10 cellular contexts compared by ENCODE assay signal in genomic region chr16:53043986-53044571, GRCh38. TPM values are rescaled to one million over a fixed set of nuclear protein-coding genes. Genes with fewer than 3 reads are reported as not detected.
DNase-seq lines count a peak whose midpoint lies in the region; ATAC-seq and TF ChIP-seq lines count a peak whose summit lies in the region.
"Had no signal": no experiment of that assay in that cellular context is flagged by ENCODE, and none has a peak within 500 bp of the region (broad histone marks: within the 10 kb centered on the region; RNA-seq: fewer than 3 reads in every experiment).

No MANE protein-coding gene starts in this region.

- no peak overlapping the region for H2BK15ac ChIP-seq in H9 (ENCODE audit: low read depth, low read length)

- H2AK5ac ChIP-seq in H9 (ENCODE audit: insufficient read length, low read length): no peak overlapping the region

- peak in 2 of 3 donors; percentile 50 to 65 for TF ChIP-seq POLR2A in body of pancreas (IDR thresholded peaks at IDR 0.05)

- peaks cover 21% of the 10 kb centered on the region for H3K23me2 ChIP-seq in H9 (ENCODE audit: insufficient read length, low read depth, low read length, poor library complexity, severe bottlenecking)

- H3K36me3 ChIP-seq in body of pancreas (replicated peaks in 1 of 2; ENCODE audit: insufficient read depth in 1 of 2, low read depth in 2 of 2) (no peaks in the 10 kb centered on the region), iPS DF 6.9 (ENCODE audit: control insufficient read depth, insufficient read depth, low read length) (no peaks in the 10 kb centered on the region), psoas muscle (ENCODE audit: insufficient read depth in 1 of 2, low read depth in 1 of 2) (no peaks in the 10 kb centered on the region)
- H3K36me3 ChIP-seq: ovary had no signal

- no peak overlapping the region for H3T11ph ChIP-seq in H9 (ENCODE audit: low read length)

- H3K27me3 Mint-ChIP-seq in H9 (ENCODE audit: low read depth): peaks cover 2% of the 10 kb centered on the region

- H3K9me3 Mint-ChIP-seq in H9: peaks cover 23% of the 10 kb centered on the region in 2 experiments

- no peak overlapping the region for H2BK20ac ChIP-seq in H9 (ENCODE audit: low read depth, low read length, poor library complexity, severe bottlenecking)

- no peak overlapping the region for H3K56ac ChIP-seq in H9 (ENCODE audit: insufficient read length, low read depth, low read length)

- H3K27me3 ChIP-seq in H9 (ENCODE audit: insufficient read depth, low read length): no peaks in the 10 kb centered on the region
- no peaks in the 10 kb centered on the region for H3K27me3 ChIP-seq in body of pancreas
- no peaks in the 10 kb centered on the region for H3K27me3 ChIP-seq in iPS DF 6.9 (ENCODE audit: control insufficient read depth, insufficient read depth, low read length)
- peaks cover 0 to 8% (median 6%) of the 10 kb centered on the region in 3 donors for H3K27me3 ChIP-seq in psoas muscle (ENCODE audit: insufficient read depth in 3 of 3, low read length in 2 of 3)
- H3K27me3 ChIP-seq: ovary had no signal

- H3K79me2 ChIP-seq in H9 (ENCODE audit: insufficient read depth, low read length): no peaks in the 10 kb centered on the region

- no peak overlapping the region for H2BK120ac ChIP-seq in H9 (ENCODE audit: low read depth, low read length, poor library complexity, severe bottlenecking)

- no peak overlapping the region for H3K9ac ChIP-seq in H9 (ENCODE audit: extremely low read depth, insufficient read length, low read length)

- peaks cover 20 to 22% (median 21%) of the 10 kb centered on the region in 3 experiments for H3K36me3 Mint-ChIP-seq in H9 (ENCODE audit: insufficient read depth in 1 of 3, low read depth in 3 of 3)

- intact Hi-C loops in body of pancreas (cut with DNase I) (no loop called here), psoas muscle (cut with DNase I) (no loop called here)

- H2AFZ ChIP-seq in H9 (ENCODE audit: low read length): no peak overlapping the region

- DNase-seq in H9: peak; percentile 91
- peak; percentile 60 to 72 (median 68) for DNase-seq in body of pancreas
- DNase-seq in iPS DF 6.9 (ENCODE audit: low read depth, low spot score): no peak
- DNase-seq in psoas muscle: no peak
- no peak for DNase-seq in middle frontal gyrus (ENCODE audit: extremely low spot score, low spot score)
- no peak for DNase-seq in OCI-M1 (lab: John Stamatoyannopoulos, UW)
- DNase-seq in anterior cingulate cortex (lab: John Stamatoyannopoulos, UW): no peak
- DNase-seq: NCI-H187 had no signal

- H3K23ac ChIP-seq in H9 (ENCODE audit: insufficient read length, low read depth, low read length): no peak overlapping the region

- H3K14ac ChIP-seq in H9 (ENCODE audit: insufficient read depth, low read length): peak overlapping the region; percentile 72; the same call in 1 of the 2 replicates

- H4K91ac ChIP-seq in H9 (ENCODE audit: insufficient read length, low read depth, low read length): no peak overlapping the region

- no peak overlapping the region for H2BK12ac ChIP-seq in H9 (ENCODE audit: insufficient read length, low read depth, low read length)

- WGBS in H9 (ENCODE audit: extremely low coverage, insufficient read length, low lambda C conversion rate): no CpG with 5 or more reads among the region's 11 CpGs
- WGBS in body of pancreas, 2 donors: 17 to 20% methylated on average over 11 of the region's 11 CpGs
- WGBS in iPS DF 6.9 (ENCODE audit: insufficient coverage, insufficient read length): no CpG with 5 or more reads among the region's 11 CpGs
- 33 to 46% (median 36%) methylated on average over 10 to 11 of the region's 11 CpGs for WGBS in psoas muscle, 3 donors

- H3K27ac Mint-ChIP-seq in H9: peak overlapping the region; percentile 95 to 99 (median 98)

- no peaks in the 10 kb centered on the region for H3K9me3 ChIP-seq in H9 (ENCODE audit: control insufficient read depth, low read depth, low read length)
- H3K9me3 ChIP-seq in body of pancreas: no peaks in the 10 kb centered on the region
- no peaks in the 10 kb centered on the region for H3K9me3 ChIP-seq in iPS DF 6.9 (ENCODE audit: control insufficient read depth, insufficient read depth, low read length)
- H3K9me3 ChIP-seq in psoas muscle: no peaks in the 10 kb centered on the region
- H3K9me3 ChIP-seq: ovary had no signal

- peak overlapping the region; percentile 44 for H3K4me2 ChIP-seq in H9 (ENCODE audit: insufficient read depth, insufficient read length, low read length)

- H3K79me1 ChIP-seq in H9 (ENCODE audit: insufficient read depth, low read depth, low read length, poor library complexity, severe bottlenecking): no peaks in the 10 kb centered on the region

- peak overlapping the region; percentile 23 for H3K18ac ChIP-seq in H9 (ENCODE audit: insufficient read length, low read depth, low read length)

- peaks cover 61 to 66% of the 10 kb centered on the region in 2 experiments for H3K4me1 Mint-ChIP-seq in H9

- no peak overlapping the region for H4K5ac ChIP-seq in H9 (ENCODE audit: insufficient read length, low read depth, low read length)

- H2BK5ac ChIP-seq in H9 (ENCODE audit: insufficient read length, low read length): no peak overlapping the region

- no peak for TF ChIP-seq CTCF in H9 (conservative IDR thresholded peaks at IDR 0.05)
- no peak for TF ChIP-seq CTCF in body of pancreas (IDR thresholded peaks at IDR 0.05)
- no peak for TF ChIP-seq CTCF in psoas muscle (IDR thresholded peaks at IDR 0.05)

- no peak overlapping the region for H3K4ac ChIP-seq in H9 (ENCODE audit: low read depth, low read length)

- ATAC-seq in body of pancreas (peak; percentile 78), psoas muscle (no peak), HG03175 (IDR thresholded peaks at IDR 0.05; ENCODE audit: unreplicated experiment) (no peak)

- no peaks in the 10 kb centered on the region for H4K20me1 ChIP-seq in H9 (ENCODE audit: control insufficient read depth, insufficient read depth, insufficient read length)

- no peak overlapping the region for H3K4me3 ChIP-seq in body of pancreas
- H3K4me3 ChIP-seq in iPS DF 6.9 (ENCODE audit: low read length): peak overlapping the region; percentile 28; the same call in 1 of the 2 replicates
- H3K4me3 ChIP-seq in psoas muscle: peak overlapping the region; percentile 30
- H3K4me3 ChIP-seq: ovary had no signal

- peak overlapping the region; percentile 76 to 90 for H3K4me3 Mint-ChIP-seq in H9

- H4K8ac ChIP-seq in H9 (replicated peaks; ENCODE audit: insufficient read length, low read depth, low read length): no peak overlapping the region

- H3K27ac ChIP-seq in H9 (ENCODE audit: insufficient read length, low read depth, low read length): no peak overlapping the region
- H3K27ac ChIP-seq in body of pancreas: peak overlapping the region; percentile 46 to 82 (median 61)
- H3K27ac ChIP-seq in iPS DF 6.9 (ENCODE audit: low read length): no peak overlapping the region
- H3K27ac ChIP-seq in psoas muscle: no peak overlapping the region

- H3K4me1 ChIP-seq in H9 (ENCODE audit: insufficient read depth, low read length) (peaks cover 11% of the 10 kb centered on the region), body of pancreas (peaks cover 18% of the 10 kb centered on the region), iPS DF 6.9 (ENCODE audit: control insufficient read depth, insufficient read depth, low read length) (peaks cover 5% of the 10 kb centered on the region), psoas muscle (no peaks in the 10 kb centered on the region)

RNA-seq across cellular contexts. Expression of gene CHD9NB, which starts 8.6 kb away (rescaled TPM):
- 2.6 and 3.3 TPM in 2 replicates for total RNA-seq in H9 (2021)
- total RNA-seq in body of pancreas: 10 to 100 TPM in 1 of 2 donors, 1 to 10 TPM in 1; 3.1 to 12.5 TPM
- under 1 TPM in 3 of 4 donors, not detected in 1; 0.13 to 0.56 (median 0.22) TPM for total RNA-seq in psoas muscle
- polyA plus RNA-seq in psoas muscle: under 1 TPM; 0.05 to 0.77 (median 0.14) TPM

RNA-seq across cellular contexts. Expression of gene CHD9, which starts 10.7 kb away (rescaled TPM):
- 37.6 and 46.2 TPM in 2 replicates for total RNA-seq in H9 (2021)
- total RNA-seq in body of pancreas: 10 to 100 TPM; 38.1 to 58.7 TPM
- 10 to 100 TPM; 36.4 to 47.9 (median 45.7) TPM for total RNA-seq in psoas muscle
- 10 to 100 TPM in 2 of 3 donors, 1 to 10 TPM in 1; 5.8 to 26.8 (median 11.7) TPM for polyA plus RNA-seq in psoas muscle

Comparison
In these comparisons a context has a peak if more than half of its experiments do, and no peak if none do; other contexts are left out.
1. DNase-seq: peak in H9 (single experiment) and body of pancreas (4 of 4); none in iPS DF 6.9 (single experiment), psoas muscle (0 of 2), middle frontal gyrus (single experiment), OCI-M1 (single experiment) and anterior cingulate cortex (0 of 58).
2. H3K27ac ChIP-seq: peak in body of pancreas (4 of 4); none in H9 (single experiment), iPS DF 6.9 (single experiment) and psoas muscle (single experiment).
3. H3K4me3 ChIP-seq: peak in iPS DF 6.9 (single experiment) and psoas muscle (single experiment); none in body of pancreas (0 of 2).